ENCODE assay signal across 1 cellular context in the genomic region with DNA sequence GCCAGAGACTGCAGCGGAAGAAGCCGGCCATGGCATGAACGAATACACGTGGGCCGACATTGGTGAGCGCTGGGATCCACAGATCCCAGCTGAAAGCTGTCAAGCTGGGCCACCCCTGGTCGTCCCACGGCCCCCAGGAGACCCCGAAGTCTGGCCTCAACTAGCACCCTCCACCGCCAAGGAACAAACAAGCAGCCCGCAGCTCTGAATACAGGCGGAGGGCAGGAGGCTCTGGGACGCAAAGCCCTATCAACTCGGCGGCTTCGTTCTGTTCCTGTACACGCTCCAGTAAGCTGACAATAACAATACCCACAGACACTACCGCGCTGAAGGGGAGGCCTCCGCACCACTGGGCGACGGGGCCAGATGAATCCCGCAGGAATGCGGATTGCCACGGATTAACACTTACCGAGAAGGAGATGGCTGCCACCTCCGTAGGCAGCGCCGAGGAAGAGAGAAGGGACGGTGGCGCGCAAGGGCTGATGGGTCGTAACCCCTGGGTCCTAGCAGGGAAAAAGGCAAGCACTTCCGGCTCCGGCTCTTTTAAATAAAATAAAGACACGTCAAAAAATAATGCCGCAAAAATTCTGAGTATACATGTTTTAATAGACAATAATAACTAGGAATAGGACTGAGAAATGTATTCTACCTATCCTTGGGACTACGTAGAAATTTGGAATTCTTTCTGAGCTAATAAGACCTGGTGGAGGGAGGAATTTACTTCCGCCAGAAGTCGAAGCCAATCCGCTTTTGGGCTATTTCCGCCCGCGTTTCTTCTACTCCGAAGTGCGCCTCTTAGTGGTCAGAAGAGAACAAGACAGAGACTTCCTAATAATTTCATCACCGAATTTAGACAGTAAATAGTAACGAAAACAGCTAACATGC.
TF ChIP-seq lines count a peak whose summit lies in the region.

RPL32 (minus strand) TSS at position 481 of the 885 bp plus-strand sequence. CDS start 1,328 bp downstream, outside the sequence.

TF ChIP-seq in HepG2, 621 proteins besides CTCF, POLR2A, EP300 and RAD21 (continued from another document and continues in another):
- TF ChIP-seq, protein P1, sequence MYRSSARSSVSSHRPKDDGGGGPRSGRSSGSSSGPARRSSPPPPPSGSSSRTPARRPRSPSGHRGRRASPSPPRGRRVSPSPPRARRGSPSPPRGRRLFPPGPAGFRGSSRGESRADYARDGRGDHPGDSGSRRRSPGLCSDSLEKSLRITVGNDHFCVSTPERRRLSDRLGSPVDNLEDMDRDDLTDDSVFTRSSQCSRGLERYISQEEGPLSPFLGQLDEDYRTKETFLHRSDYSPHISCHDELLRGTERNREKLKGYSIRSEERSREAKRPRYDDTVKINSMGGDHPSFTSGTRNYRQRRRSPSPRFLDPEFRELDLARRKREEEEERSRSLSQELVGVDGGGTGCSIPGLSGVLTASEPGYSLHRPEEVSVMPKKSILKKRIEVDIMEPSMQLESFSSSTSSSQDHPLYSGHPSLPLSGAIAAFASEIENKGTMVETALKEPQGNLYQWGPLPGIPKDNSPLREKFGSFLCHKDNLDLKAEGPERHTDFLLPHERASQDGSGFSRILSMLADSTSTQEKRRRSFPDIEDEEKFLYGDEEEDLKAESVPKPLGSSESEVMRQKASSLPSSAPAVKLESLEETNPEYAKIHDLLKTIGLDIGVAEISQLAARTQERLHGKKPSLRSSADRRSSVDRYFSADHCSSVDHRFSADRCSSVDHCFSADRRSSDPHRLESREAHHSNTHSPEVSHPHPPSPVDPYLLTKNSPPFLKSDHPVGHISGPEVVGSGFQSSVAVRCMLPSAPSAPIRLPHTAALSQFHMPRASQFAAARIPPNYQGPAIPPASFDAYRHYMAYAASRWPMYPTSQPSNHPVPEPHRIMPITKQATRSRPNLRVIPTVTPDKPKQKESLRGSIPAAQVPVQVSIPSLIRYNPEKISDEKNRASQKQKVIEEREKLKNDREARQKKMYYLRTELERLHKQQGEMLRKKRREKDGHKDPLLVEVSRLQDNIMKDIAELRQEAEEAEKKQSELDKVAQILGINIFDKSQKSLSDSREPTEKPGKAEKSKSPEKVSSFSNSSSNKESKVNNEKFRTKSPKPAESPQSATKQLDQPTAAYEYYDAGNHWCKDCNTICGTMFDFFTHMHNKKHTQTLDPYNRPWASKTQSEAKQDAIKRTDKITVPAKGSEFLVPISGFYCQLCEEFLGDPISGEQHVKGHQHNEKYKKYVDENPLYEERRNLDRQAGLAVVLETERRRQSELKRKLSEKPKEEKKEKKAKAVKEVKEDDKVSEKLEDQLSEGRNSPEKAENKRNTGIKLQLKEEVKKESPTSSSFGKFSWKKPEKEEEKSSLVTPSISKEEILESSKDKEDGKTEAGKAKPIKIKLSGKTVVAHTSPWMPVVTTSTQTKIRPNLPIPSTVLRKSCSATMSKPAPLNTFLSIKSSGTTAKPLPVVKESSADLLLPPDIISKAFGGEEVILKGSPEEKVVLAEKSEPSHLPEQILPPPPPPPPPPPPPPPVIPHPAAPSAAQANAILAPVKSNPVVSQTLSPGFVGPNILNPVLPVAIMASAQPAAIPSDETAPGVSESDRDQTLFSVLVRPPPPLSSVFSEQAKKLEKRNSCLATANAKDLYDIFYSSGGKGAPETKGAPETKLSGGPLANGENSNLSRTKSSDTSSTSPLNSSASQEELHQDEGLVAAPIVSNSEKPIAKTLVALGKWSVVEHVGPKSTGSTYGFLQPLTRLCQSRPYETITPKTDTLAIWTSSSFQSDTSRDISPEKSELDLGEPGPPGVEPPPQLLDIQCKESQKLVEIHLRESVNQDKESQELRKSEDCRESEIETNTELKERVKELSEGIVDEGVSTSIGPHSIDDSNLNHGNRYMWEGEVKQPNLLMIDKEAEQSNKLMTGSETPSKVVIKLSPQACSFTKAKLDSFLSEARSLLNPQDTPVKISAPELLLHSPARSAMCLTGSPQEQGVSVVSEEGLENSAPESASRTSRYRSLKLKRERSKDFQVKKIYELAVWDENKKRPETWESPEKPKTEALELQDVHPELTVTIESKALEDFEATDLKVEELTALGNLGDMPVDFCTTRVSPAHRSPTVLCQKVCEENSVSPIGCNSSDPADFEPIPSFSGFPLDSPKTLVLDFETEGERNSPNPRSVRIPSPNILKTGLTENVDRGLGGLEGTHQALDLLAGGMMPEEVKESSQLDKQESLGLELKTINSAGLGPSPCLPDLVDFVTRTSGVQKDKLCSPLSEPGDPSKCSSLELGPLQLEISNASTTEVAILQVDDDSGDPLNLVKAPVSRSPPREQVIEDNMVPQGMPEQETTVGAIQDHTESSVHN (CRISPR knock-in tag; IDR thresholded peaks at IDR 0.05) = no peak
- TF ChIP-seq ZNF720 (CRISPR knock-in tag; IDR thresholded peaks at IDR 0.05) (no peak), ELF4 (CRISPR knock-in tag; IDR thresholded peaks at IDR 0.05; ENCODE audit: borderline replicate concordance) (peak; percentile 94), TBP (CRISPR knock-in tag; IDR thresholded peaks at IDR 0.05) (0 out of 2 replicates have a peak, but pooled peaks have one; percentile 64), MAFG (CRISPR knock-in tag; IDR thresholded peaks at IDR 0.05) (no peak), HOXA3 (CRISPR knock-in tag; IDR thresholded peaks at IDR 0.05) (peak; percentile 76), TP53 (CRISPR knock-in tag; conservative IDR thresholded peaks at IDR 0.05) (no peak), RARA (CRISPR knock-in tag; IDR thresholded peaks at IDR 0.05) (peak; percentile 22; the same call in 1 of the 2 replicates), ZNF589 (CRISPR knock-in tag; conservative IDR thresholded peaks at IDR 0.05) (no peak; the same call in 1 of the 2 replicates), THRA (CRISPR knock-in tag; IDR thresholded peaks at IDR 0.05; ENCODE audit: borderline replicate concordance) (peak; percentile 12; the same call in 1 of the 2 replicates), NFRKB (IDR thresholded peaks at IDR 0.05) (no peak), HINFP (CRISPR knock-in tag; IDR thresholded peaks at IDR 0.05; ENCODE audit: low read depth) (0 out of 2 replicates have a peak, but pooled peaks have one; percentile 34), HOXA9 (CRISPR knock-in tag; IDR thresholded peaks at IDR 0.05; ENCODE audit: borderline replicate concordance) (0 out of 2 replicates have a peak, but pooled peaks have one; percentile 12), GZF1 (CRISPR knock-in tag; IDR thresholded peaks at IDR 0.05) (no peak), ZSCAN20 (CRISPR knock-in tag; IDR thresholded peaks at IDR 0.05; ENCODE audit: borderline replicate concordance) (peak; percentile 72), ZNF446 (CRISPR knock-in tag; IDR thresholded peaks at IDR 0.05) (no peak), HDAC1 (CRISPR knock-in tag; IDR thresholded peaks at IDR 0.05) (peak; percentile 74; the same call in 1 of the 2 replicates), ZSCAN9 (CRISPR knock-in tag; IDR thresholded peaks at IDR 0.05; ENCODE audit: borderline replicate concordance) (peak; percentile 62; the same call in 1 of the 2 replicates), ZNF678 (CRISPR knock-in tag; IDR thresholded peaks at IDR 0.05) (no peak), FUBP1 (CRISPR knock-in tag; IDR thresholded peaks at IDR 0.05; ENCODE audit: borderline replicate concordance) (no peak), PHF5A (CRISPR knock-in tag; IDR thresholded peaks at IDR 0.05; ENCODE audit: low read depth, unreplicated experiment) (peak; percentile 43), MXI1 (IDR thresholded peaks at IDR 0.05; ENCODE audit: borderline replicate concordance, low read depth, low read length) (peak; percentile 73; the same call in 1 of the 3 replicates), ZNF775 (CRISPR knock-in tag; IDR thresholded peaks at IDR 0.05; ENCODE audit: borderline replicate concordance) (no peak), TARDBP (CRISPR knock-in tag; IDR thresholded peaks at IDR 0.05) (no peak), ATF7 (IDR thresholded peaks at IDR 0.05) (no peak), ATF7 (CRISPR knock-in tag; IDR thresholded peaks at IDR 0.05) (no peak)
- TF ChIP-seq, protein P2, sequence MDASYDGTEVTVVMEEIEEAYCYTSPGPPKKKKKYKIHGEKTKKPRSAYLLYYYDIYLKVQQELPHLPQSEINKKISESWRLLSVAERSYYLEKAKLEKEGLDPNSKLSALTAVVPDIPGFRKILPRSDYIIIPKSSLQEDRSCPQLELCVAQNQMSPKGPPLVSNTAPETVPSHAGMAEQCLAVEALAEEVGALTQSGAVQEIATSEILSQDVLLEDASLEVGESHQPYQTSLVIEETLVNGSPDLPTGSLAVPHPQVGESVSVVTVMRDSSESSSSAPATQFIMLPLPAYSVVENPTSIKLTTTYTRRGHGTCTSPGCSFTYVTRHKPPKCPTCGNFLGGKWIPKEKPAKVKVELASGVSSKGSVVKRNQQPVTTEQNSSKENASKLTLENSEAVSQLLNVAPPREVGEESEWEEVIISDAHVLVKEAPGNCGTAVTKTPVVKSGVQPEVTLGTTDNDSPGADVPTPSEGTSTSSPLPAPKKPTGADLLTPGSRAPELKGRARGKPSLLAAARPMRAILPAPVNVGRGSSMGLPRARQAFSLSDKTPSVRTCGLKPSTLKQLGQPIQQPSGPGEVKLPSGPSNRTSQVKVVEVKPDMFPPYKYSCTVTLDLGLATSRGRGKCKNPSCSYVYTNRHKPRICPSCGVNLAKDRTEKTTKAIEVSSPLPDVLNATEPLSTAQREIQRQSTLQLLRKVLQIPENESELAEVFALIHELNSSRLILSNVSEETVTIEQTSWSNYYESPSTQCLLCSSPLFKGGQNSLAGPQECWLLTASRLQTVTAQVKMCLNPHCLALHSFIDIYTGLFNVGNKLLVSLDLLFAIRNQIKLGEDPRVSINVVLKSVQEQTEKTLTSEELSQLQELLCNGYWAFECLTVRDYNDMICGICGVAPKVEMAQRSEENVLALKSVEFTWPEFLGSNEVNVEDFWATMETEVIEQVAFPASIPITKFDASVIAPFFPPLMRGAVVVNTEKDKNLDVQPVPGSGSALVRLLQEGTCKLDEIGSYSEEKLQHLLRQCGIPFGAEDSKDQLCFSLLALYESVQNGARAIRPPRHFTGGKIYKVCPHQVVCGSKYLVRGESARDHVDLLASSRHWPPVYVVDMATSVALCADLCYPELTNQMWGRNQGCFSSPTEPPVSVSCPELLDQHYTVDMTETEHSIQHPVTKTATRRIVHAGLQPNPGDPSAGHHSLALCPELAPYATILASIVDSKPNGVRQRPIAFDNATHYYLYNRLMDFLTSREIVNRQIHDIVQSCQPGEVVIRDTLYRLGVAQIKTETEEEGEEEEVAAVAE (CRISPR knock-in tag; IDR thresholded peaks at IDR 0.05; ENCODE audit: borderline replicate concordance) = no peak; the same call in 1 of the 2 replicates
- TF ChIP-seq, protein P3, sequence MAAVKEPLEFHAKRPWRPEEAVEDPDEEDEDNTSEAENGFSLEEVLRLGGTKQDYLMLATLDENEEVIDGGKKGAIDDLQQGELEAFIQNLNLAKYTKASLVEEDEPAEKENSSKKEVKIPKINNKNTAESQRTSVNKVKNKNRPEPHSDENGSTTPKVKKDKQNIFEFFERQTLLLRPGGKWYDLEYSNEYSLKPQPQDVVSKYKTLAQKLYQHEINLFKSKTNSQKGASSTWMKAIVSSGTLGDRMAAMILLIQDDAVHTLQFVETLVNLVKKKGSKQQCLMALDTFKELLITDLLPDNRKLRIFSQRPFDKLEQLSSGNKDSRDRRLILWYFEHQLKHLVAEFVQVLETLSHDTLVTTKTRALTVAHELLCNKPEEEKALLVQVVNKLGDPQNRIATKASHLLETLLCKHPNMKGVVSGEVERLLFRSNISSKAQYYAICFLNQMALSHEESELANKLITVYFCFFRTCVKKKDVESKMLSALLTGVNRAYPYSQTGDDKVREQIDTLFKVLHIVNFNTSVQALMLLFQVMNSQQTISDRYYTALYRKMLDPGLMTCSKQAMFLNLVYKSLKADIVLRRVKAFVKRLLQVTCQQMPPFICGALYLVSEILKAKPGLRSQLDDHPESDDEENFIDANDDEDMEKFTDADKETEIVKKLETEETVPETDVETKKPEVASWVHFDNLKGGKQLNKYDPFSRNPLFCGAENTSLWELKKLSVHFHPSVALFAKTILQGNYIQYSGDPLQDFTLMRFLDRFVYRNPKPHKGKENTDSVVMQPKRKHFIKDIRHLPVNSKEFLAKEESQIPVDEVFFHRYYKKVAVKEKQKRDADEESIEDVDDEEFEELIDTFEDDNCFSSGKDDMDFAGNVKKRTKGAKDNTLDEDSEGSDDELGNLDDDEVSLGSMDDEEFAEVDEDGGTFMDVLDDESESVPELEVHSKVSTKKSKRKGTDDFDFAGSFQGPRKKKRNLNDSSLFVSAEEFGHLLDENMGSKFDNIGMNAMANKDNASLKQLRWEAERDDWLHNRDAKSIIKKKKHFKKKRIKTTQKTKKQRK (IDR thresholded peaks at IDR 0.05; ENCODE audit: low read length) = no peak
- TF ChIP-seq, protein P4, sequence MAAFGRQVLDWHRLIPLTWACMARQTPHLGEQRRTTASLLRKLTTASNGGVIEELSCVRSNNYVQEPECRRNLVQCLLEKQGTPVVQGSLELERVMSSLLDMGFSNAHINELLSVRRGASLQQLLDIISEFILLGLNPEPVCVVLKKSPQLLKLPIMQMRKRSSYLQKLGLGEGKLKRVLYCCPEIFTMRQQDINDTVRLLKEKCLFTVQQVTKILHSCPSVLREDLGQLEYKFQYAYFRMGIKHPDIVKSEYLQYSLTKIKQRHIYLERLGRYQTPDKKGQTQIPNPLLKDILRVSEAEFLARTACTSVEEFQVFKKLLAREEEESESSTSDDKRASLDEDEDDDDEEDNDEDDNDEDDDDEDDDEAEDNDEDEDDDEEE (CRISPR knock-in tag; IDR thresholded peaks at IDR 0.05) = 0 out of 2 replicates have a peak, but pooled peaks have one; percentile 46
